ENCODE assay signal across 16 cellular contexts in genomic region chr5:143427122-143427735, GRCh38. TPM values are rescaled to one million over a fixed set of nuclear protein-coding genes. Genes with fewer than 3 reads are reported as not detected.
DNase-seq lines count a peak whose midpoint lies in the region; ATAC-seq and TF ChIP-seq lines count a peak whose summit lies in the region.
"Had no signal": no experiment of that assay in that cellular context is flagged by ENCODE, and none has a peak within 500 bp of the region (broad histone marks: within the 10 kb centered on the region; RNA-seq: fewer than 3 reads in every experiment).

No MANE protein-coding gene starts in this region.

- H3K4me1 ChIP-seq in DOHH2 (ENCODE audit: control insufficient read depth, low read length) (peaks cover 65% of the 10 kb centered on the region), A673 (ENCODE audit: insufficient read depth, low read length, poor library complexity, severe bottlenecking) (no peaks in the 10 kb centered on the region)

- H3F3A ChIP-seq in DOHH2 (ENCODE audit: control insufficient read depth, insufficient read depth) = no peaks in the 10 kb centered on the region

- TF ChIP-seq CTCF in DOHH2 (IDR thresholded peaks at IDR 0.05; ENCODE audit: low read depth, low read length, poor library complexity, severe bottlenecking) (no peak), A673 (conservative IDR thresholded peaks at IDR 0.05; ENCODE audit: low read depth, low read length) (no peak)

- H3K36me3 ChIP-seq in DOHH2 (ENCODE audit: control insufficient read depth, low read length) = peaks cover 83% of the 10 kb centered on the region
- no peaks in the 10 kb centered on the region for H3K36me3 ChIP-seq in A673 (ENCODE audit: insufficient read depth, low read length, poor library complexity, severe bottlenecking)
- H3K36me3 ChIP-seq: cardiac muscle cell had no signal

- peak overlapping the region; percentile 6 for H3K4me2 ChIP-seq in DOHH2 (ENCODE audit: low read length)

- CTCF ChIA-PET in A673 (lab: Charles Lee) = no interaction called here

- H3K27ac ChIP-seq in DOHH2 (ENCODE audit: low read depth, low read length) (no peak overlapping the region), substantia nigra (ENCODE audit: low read depth, low read length, poor library complexity, severe bottlenecking) (no peak overlapping the region), A673 (ENCODE audit: low read depth, low read length, poor library complexity, severe bottlenecking) (no peak overlapping the region)
- H3K27ac ChIP-seq: cardiac muscle cell, RWPE1 had no signal

- peaks cover 97% of the 10 kb centered on the region for H3K79me2 ChIP-seq in DOHH2 (ENCODE audit: control insufficient read depth, low read length)

- POLR2A ChIA-PET in A673 (lab: Charles Lee; ENCODE audit: low non-redundant PET) = no interaction called here

- DNase-seq in MV-4-11 (lab: John Stamatoyannopoulos, UW) = no peak
- no peak for DNase-seq in stimulated activated CD4-positive, alpha-beta T cell treated with anti-CD3 and anti-CD28 coated beads, Interleukin-2, amount 100 ng/mL, for 48 hours
- DNase-seq in substantia nigra (lab: John Stamatoyannopoulos, UW) = no peak
- DNase-seq in A673 (ENCODE audit: low spot score) = no peak
- DNase-seq: activated CD4-positive, alpha-beta T cell treated with anti-CD3 and anti-CD28 coated beads, Interleukin-2, amount 50 U/mL, for 1 hour; activated naive CD4-positive, alpha-beta T cell treated with anti-CD3 and anti-CD28 coated beads for 36 hours; glutamatergic neuron; NCI-H1694 treated with DMSO at 0.1 percent for 48 hours; NCI-H526; stimulated activated CD8-positive, alpha-beta memory T cell treated with anti-CD3 and anti-CD28 coated beads, Interleukin-4, amount 100 ng/mL, for 48 hours had no signal

- H3K9me2 ChIP-seq in DOHH2 (replicated peaks; ENCODE audit: control insufficient read depth, low read length) = no peaks in the 10 kb centered on the region

- H3K4me3 ChIP-seq in DOHH2 (ENCODE audit: low read length) (peak overlapping the region; percentile 17; the same call in 1 of the 2 replicates), A673 (ENCODE audit: low read depth, low read length, poor library complexity, severe bottlenecking) (no peak overlapping the region)
- H3K4me3 ChIP-seq: cardiac muscle cell had no signal

- no peaks in the 10 kb centered on the region for H4K20me1 ChIP-seq in DOHH2 (ENCODE audit: control insufficient read depth, insufficient read depth, low read depth, low read length)

- H3K9me3 ChIP-seq in DOHH2 (ENCODE audit: control insufficient read depth, insufficient read depth, low read length) (peaks cover 6% of the 10 kb centered on the region; the same call in 1 of the 2 replicates), A673 (ENCODE audit: low read depth, low read length, poor library complexity, severe bottlenecking) (no peaks in the 10 kb centered on the region)

- ATAC-seq in GM18870 (IDR thresholded peaks at IDR 0.05; ENCODE audit: unreplicated experiment) (peak; percentile 36), HG02678 (IDR thresholded peaks at IDR 0.05; ENCODE audit: unreplicated experiment) (peak; percentile 66), HG03565 (IDR thresholded peaks at IDR 0.05; ENCODE audit: unreplicated experiment) (peak; percentile 38)

- H3K27me3 ChIP-seq in DOHH2 (ENCODE audit: control insufficient read depth, low read length) (no peaks in the 10 kb centered on the region), A673 (replicated peaks; ENCODE audit: insufficient read depth, low read depth, low read length, poor library complexity) (no peaks in the 10 kb centered on the region)
- H3K27me3 ChIP-seq: cardiac muscle cell had no signal

- BruUV-seq in A673 (replicated peaks; lab: Mats Ljungman, UMichigan) = no TSS peak

- intact Hi-C loops in A673 (cut with micrococcal nuclease; ENCODE audit: unreplicated experiment) = no loop called here

RNA-seq across cellular contexts. Expression of gene NR3C1, which starts 23.7 kb away (rescaled TPM):
- total RNA-seq in A673 (2021) = 12.7 and 15.3 TPM in 2 replicates
